1 cellular context compared by ENCODE assay signal in genomic region chr13:113840541-113841354, GRCh38.
TF ChIP-seq lines count a peak whose summit lies in the region.

No MANE protein-coding gene starts in this region.

TF ChIP-seq in GM23338, 12 proteins besides CTCF, POLR2A, EP300 and RAD21 (continued from another document):
- TF ChIP-seq, protein P1, sequence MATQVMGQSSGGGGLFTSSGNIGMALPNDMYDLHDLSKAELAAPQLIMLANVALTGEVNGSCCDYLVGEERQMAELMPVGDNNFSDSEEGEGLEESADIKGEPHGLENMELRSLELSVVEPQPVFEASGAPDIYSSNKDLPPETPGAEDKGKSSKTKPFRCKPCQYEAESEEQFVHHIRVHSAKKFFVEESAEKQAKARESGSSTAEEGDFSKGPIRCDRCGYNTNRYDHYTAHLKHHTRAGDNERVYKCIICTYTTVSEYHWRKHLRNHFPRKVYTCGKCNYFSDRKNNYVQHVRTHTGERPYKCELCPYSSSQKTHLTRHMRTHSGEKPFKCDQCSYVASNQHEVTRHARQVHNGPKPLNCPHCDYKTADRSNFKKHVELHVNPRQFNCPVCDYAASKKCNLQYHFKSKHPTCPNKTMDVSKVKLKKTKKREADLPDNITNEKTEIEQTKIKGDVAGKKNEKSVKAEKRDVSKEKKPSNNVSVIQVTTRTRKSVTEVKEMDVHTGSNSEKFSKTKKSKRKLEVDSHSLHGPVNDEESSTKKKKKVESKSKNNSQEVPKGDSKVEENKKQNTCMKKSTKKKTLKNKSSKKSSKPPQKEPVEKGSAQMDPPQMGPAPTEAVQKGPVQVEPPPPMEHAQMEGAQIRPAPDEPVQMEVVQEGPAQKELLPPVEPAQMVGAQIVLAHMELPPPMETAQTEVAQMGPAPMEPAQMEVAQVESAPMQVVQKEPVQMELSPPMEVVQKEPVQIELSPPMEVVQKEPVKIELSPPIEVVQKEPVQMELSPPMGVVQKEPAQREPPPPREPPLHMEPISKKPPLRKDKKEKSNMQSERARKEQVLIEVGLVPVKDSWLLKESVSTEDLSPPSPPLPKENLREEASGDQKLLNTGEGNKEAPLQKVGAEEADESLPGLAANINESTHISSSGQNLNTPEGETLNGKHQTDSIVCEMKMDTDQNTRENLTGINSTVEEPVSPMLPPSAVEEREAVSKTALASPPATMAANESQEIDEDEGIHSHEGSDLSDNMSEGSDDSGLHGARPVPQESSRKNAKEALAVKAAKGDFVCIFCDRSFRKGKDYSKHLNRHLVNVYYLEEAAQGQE (IDR thresholded peaks at IDR 0.05; ENCODE audit: unreplicated experiment) = no peak
- no peak for TF ChIP-seq POLR2AphosphoS5 (IDR thresholded peaks at IDR 0.05; ENCODE audit: low read depth)
